In the genomic region with DNA sequence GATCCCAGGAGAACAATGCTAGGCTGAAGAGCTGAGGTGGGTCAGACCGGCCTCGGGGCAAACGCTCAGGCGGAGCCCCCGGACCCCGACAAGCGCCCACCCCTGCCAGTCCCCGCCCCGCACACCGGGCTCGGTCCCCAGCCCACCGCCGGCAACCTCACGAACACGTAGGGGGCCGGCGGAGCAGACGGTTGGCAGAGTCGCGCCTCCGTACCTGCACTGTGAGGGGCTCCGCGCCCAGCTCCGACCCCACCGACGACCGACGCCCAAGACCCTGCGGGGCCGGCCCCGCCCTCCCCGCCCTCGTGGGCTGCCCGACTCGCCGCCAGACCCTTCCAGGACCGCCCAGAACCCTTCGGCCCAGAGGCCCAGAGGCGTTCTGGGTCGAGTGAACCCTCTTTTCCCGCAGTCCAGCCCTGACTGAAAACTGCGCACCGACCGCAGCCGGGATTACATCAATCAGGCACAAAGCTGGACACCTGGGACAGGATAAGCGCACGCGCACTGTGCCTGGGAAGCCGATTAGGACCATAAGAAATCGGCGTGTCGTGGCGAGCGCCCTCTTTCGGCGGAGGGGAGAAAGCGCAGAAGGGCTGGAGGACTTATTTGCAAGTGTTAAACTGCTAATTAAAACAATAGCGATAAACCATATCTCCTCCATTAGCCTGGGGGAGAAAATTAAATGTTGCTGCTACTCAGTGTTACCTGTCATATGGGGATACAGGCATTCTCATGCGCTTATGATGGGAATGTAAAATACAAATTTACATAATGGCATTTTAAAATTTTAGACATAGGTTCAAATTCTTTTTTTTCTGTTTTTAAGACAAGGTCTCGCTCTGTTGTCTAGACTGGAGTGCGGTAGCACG, we compare ENCODE assay signal across 8 cellular contexts. TPM values are rescaled to one million over a fixed set of nuclear protein-coding genes. Genes with fewer than 3 reads are reported as not detected.
DNase-seq lines count a peak whose midpoint lies in the region; ATAC-seq and TF ChIP-seq lines count a peak whose summit lies in the region.

No MANE protein-coding gene starts in this region.

- no TSS peak for BruUV-seq in Calu3 (replicated peaks; lab: Mats Ljungman, UMichigan)

- H3K4me1 Mint-ChIP-seq in Calu3 (ENCODE audit: low read depth, unreplicated experiment) (peaks cover 8% of the 10 kb centered on the region), IgD-negative memory B cell (peaks cover 4 to 11% (median 7%) of the 10 kb centered on the region in 3 donors)

- no peaks in the 10 kb centered on the region for H3K9me3 Mint-ChIP-seq in Calu3 (ENCODE audit: low read depth, unreplicated experiment)
- H3K9me3 Mint-ChIP-seq in IgD-negative memory B cell: no peaks in the 10 kb centered on the region

- no peak for TF ChIP-seq POLR2A in erythroblast (IDR thresholded peaks at IDR 0.05; ENCODE audit: low read length)

- H3K27me3 Mint-ChIP-seq in Calu3 (ENCODE audit: unreplicated experiment): no peaks in the 10 kb centered on the region
- peaks cover 3% of the 10 kb centered on the region for H3K27me3 Mint-ChIP-seq in IgD-negative memory B cell

- CTCF ChIA-PET in Calu3 (lab: Charles Lee): interaction anchor here (0.6 to 2.2 kb wide), 8 partner anchors 10 to 563 kb away, joined by 3 to 13 read pairs (median 4); partner anchors contain the start of genes C2orf81, DCTN1, STAMBP and WDR54

- no peaks in the 10 kb centered on the region for H3K27me3 ChIP-seq in mucosa of stomach (ENCODE audit: control insufficient read depth, insufficient read depth, low read length)

- peaks cover 18% of the 10 kb centered on the region for H3K4me1 ChIP-seq in mucosa of stomach (ENCODE audit: control insufficient read depth, insufficient read depth, low read length)

- H3K27ac Mint-ChIP-seq in Calu3 (ENCODE audit: unreplicated experiment) (peak overlapping the region; percentile 86), IgD-negative memory B cell (peak overlapping the region; percentile 96 to 100 (median 100))

- peak overlapping the region; percentile 74 for H3K4me3 Mint-ChIP-seq in Calu3 (ENCODE audit: low read depth, unreplicated experiment)
- H3K4me3 Mint-ChIP-seq in IgD-negative memory B cell: peak overlapping the region in 3 of 4 donors; percentile 97 to 100 (median 99)

- H3K9me3 ChIP-seq in mucosa of stomach (ENCODE audit: control insufficient read depth, low read length): no peaks in the 10 kb centered on the region

- peak overlapping the region; percentile 91 for H3K9ac ChIP-seq in mucosa of stomach (ENCODE audit: low read length)

- intact Hi-C loops in Calu3 (cut with micrococcal nuclease; ENCODE audit: unreplicated experiment): loop anchor here (5.0 kb wide), 1 partner anchor 140 kb away; no protein-coding TSS in a partner anchor

- H3K36me3 Mint-ChIP-seq in Calu3 (ENCODE audit: insufficient read depth, unreplicated experiment) (peaks cover 15% of the 10 kb centered on the region), IgD-negative memory B cell (no peaks in the 10 kb centered on the region)

- peak; percentile 93 for DNase-seq in Calu3
- peak; percentile 91 for DNase-seq in OCI-M1 (lab: John Stamatoyannopoulos, UW)
- DNase-seq in activated T-cell treated with anti-CD3 and anti-CD28 coated beads for 48 hours (ENCODE audit: low read depth): peak; percentile 92
- peak; percentile 95 to 97 for DNase-seq in erythroblast (lab: John Stamatoyannopoulos, UW)
- peak; percentile 89 to 96 for DNase-seq in stimulated activated CD8-positive, alpha-beta memory T cell treated with anti-CD3 and anti-CD28 coated beads, Interleukin-7, amount 100 ng/mL, for 1 hour (ENCODE audit: low read depth in 2 of 2)

- TF ChIP-seq CTCF in Calu3 (IDR thresholded peaks at IDR 0.05; ENCODE audit: unreplicated experiment): peak; percentile 83

- H3K36me3 ChIP-seq in mucosa of stomach (ENCODE audit: control insufficient read depth, insufficient read depth, low read length): no peaks in the 10 kb centered on the region

- H3K4me3 ChIP-seq in mucosa of stomach (ENCODE audit: low read length): peak overlapping the region; percentile 62

- ATAC-seq in GM21390 (IDR thresholded peaks at IDR 0.05; ENCODE audit: unreplicated experiment): peak; percentile 55

RNA-seq across cellular contexts. Expression of gene DCTN1, which starts 11.7 kb away (rescaled TPM):
- 113 and 129 TPM in 2 replicates for total RNA-seq in Calu3 (2022)
- polyA plus RNA-seq in IgD-negative memory B cell: 71.4 TPM

RNA-seq across cellular contexts. Expression of gene C2orf81, which starts 29.6 kb away (rescaled TPM):
- 4.0 and 5.7 TPM in 2 replicates for total RNA-seq in Calu3 (2022)
- polyA plus RNA-seq in IgD-negative memory B cell: 5.6 TPM

RNA-seq across cellular contexts. Expression of gene WDR54, which starts 29.7 kb away (rescaled TPM):
- 30.5 and 32.3 TPM in 2 replicates for total RNA-seq in Calu3 (2022)
- polyA plus RNA-seq in IgD-negative memory B cell: 39.0 TPM

RNA-seq across cellular contexts. Expression of gene SLC4A5, which starts 48.6 kb away (rescaled TPM):
- total RNA-seq in Calu3 (2022): 5.8 and 7.0 TPM in 2 replicates
- polyA plus RNA-seq in IgD-negative memory B cell: 1.2 TPM

RNA-seq across cellular contexts. Expression of gene RTKN, which starts 49.9 kb away (rescaled TPM):
- total RNA-seq in Calu3 (2022): 97.6 and 103 TPM in 2 replicates
- 0.88 TPM for polyA plus RNA-seq in IgD-negative memory B cell

Comparison
In these comparisons a context has a peak if more than half of its experiments do, and no peak if none do; other contexts are left out.
1. Peak in every context shown above with its lines: DNase-seq, ATAC-seq and H3K4me3 ChIP-seq.